ENCODE assay signal across 8 cellular contexts in the genomic region with DNA sequence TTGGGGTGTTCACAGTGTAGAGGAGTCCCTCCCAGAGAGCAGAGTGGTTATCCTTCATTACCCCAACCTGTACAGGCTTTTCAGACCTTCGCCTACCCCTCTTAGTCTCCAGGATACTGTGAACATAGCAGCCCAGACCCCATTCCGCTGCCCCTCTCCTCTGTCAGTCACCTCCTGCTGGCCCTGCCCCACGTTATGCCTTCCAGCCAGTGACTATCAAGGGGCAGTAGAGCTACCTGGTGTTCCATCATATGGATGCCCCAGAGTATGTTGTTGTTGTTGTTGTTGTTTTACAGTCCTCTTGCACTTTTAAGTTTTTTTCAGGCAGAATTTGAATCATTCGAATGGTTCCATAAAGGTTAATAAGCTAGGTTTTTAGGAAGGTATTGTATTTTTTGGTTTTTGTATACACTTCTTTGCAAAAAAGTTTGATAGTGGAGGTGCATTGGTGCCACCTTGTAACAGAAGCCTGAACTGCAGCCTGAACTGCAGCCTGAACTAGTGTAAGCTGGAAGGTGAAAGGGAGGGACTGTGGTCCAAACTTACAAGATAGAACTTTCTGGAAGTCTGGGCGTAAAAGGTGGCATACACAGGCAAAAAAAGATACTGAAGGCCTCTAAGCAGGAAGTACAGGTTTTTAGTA.
DNase-seq lines count a peak whose midpoint lies in the region; ATAC-seq and TF ChIP-seq lines count a peak whose summit lies in the region.

No MANE protein-coding gene starts in this region.

- H3K9me2 ChIP-seq in OCI-LY7 (ENCODE audit: insufficient read depth, low read length), result no peaks in the 10 kb centered on the region

- POLR2A ChIA-PET in OCI-LY7 (lab: Charles Lee), result interaction anchor here (0.7 kb wide), 1 partner anchor 295 kb away, joined by 3 read pairs; no protein-coding TSS in a partner anchor

- TF ChIP-seq POLR2A in erythroblast (IDR thresholded peaks at IDR 0.05; ENCODE audit: low read length), result no peak
- no peak for TF ChIP-seq POLR2A in testis (IDR thresholded peaks at IDR 0.05)

- ATAC-seq in HG02852 (IDR thresholded peaks at IDR 0.05; ENCODE audit: unreplicated experiment), result no peak

- H3K4me2 ChIP-seq in OCI-LY7 (ENCODE audit: low read length), result no peak overlapping the region

- H3K36me3 ChIP-seq in OCI-LY7 (ENCODE audit: insufficient read depth, low read length) (no peaks in the 10 kb centered on the region; the same call in 1 of the 2 replicates), testis (ENCODE audit: low read depth, missing control alignments) (no peaks in the 10 kb centered on the region)

- no peak overlapping the region for H2AFZ ChIP-seq in OCI-LY7 (ENCODE audit: low read length)

- 66 to 92% methylated on average over 5 of the region's 5 CpGs for WGBS in testis, 2 donors

- no peaks in the 10 kb centered on the region for H3K9me3 ChIP-seq in OCI-LY7 (ENCODE audit: low read length)
- H3K9me3 ChIP-seq in testis, result no peaks in the 10 kb centered on the region

- peak; percentile 52 for TF ChIP-seq CTCF in GM12873 (IDR thresholded peaks at IDR 0.05; ENCODE audit: insufficient read depth, low read depth, low read length, missing control alignments)
- TF ChIP-seq CTCF in OCI-LY7 (conservative IDR thresholded peaks at IDR 0.05; ENCODE audit: low read length), result peak; percentile 65
- TF ChIP-seq CTCF in testis (IDR thresholded peaks at IDR 0.05), result peak in 1 of 3 experiments; percentile 26

- no peaks in the 10 kb centered on the region for H3K27me3 ChIP-seq in testis

- no peaks in the 10 kb centered on the region for H3K79me2 ChIP-seq in OCI-LY7 (ENCODE audit: insufficient read depth, low read depth, low read length)

- intact Hi-C loops in OCI-LY7 (cut with micrococcal nuclease; ENCODE audit: unreplicated experiment) (no loop called here), testis (cut with DNase I; ENCODE audit: low total_unique reads) (no loop called here)

- H3K27ac ChIP-seq in OCI-LY7 (ENCODE audit: low read depth, low read length, poor library complexity, severe bottlenecking) (no peak overlapping the region), testis (no peak overlapping the region)

- no peaks in the 10 kb centered on the region for H4K20me1 ChIP-seq in OCI-LY7 (ENCODE audit: insufficient read depth, low read length)

- H3K4me3 ChIP-seq in OCI-LY7 (ENCODE audit: low read depth, low read length, poor library complexity, severe bottlenecking) (no peak overlapping the region), testis (no peak overlapping the region)

- DNase-seq in AG20443 (ENCODE audit: low spot score), result peak; percentile 11
- DNase-seq in OCI-LY7 (ENCODE audit: low spot score), result peak; percentile 4
- DNase-seq in erythroblast (lab: John Stamatoyannopoulos, UW), result peak; percentile 41 to 62
- peak; percentile 18 for DNase-seq in testis
- DNase-seq in 8988T, result no peak
- DNase-seq in COLO829 (ENCODE audit: low spot score), result no peak

- no peaks in the 10 kb centered on the region for H3K4me1 ChIP-seq in OCI-LY7 (ENCODE audit: insufficient read depth, low read length, poor library complexity, severe bottlenecking)
- H3K4me1 ChIP-seq in testis, result no peaks in the 10 kb centered on the region

- BruUV-seq in OCI-LY7 (replicated peaks; lab: Mats Ljungman, UMichigan), result no TSS peak

- CTCF ChIA-PET in OCI-LY7 (lab: Charles Lee; ENCODE audit: unreplicated experiment), result no interaction called here

Comparison
In these comparisons a context has a peak if more than half of its experiments do, and no peak if none do; other contexts are left out.
1. DNase-seq: peak in AG20443 (single experiment), OCI-LY7 (single experiment), erythroblast (2 of 2) and testis (single experiment); none in 8988T (single experiment) and COLO829 (single experiment).